ENCODE assay signal across 1 cellular context in the genomic region with DNA sequence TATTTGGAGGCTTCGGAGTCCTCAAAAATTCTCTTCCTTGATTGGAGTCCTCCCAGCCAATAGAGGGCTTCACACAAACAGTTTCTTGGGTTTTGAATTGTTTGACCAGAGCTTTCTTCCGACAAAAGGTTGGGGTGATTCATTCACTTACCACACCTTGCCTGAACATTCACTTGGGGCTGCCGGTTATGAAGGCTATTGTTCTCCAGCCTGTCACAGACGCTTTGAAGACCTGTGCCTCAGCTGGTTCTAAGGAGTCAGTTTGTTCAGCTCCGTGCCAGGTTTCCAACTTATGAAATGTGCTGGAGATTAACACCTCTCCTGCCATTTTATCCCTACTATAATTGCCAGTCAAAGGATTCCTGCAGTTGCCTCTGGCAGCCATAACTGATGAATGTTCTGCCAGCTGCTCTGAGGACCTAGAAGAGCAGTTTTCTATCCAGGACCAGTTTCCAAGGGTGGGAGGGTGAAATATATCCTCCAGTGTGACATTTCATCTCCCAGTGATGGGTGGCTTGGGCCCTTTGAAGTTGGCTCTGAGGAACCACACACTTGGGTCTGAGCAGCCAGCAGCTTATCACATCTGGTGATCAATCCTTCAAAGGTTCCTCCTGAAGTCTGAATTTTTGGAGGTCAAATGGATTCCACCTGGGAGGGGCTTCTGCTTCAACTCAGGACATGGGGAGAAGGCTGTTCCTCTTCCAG.
TF ChIP-seq lines count a peak whose summit lies in the region.

No MANE protein-coding gene starts in this region.

TF ChIP-seq in IMR-90, 13 proteins besides CTCF, POLR2A, EP300 and RAD21:
- TF ChIP-seq SMC3 (IDR thresholded peaks at IDR 0.05; ENCODE audit: low read depth, low read length) (no peak), NFE2L2 (IDR thresholded peaks at IDR 0.05; ENCODE audit: low read depth, low read length) (no peak), USF2 (IDR thresholded peaks at IDR 0.05; ENCODE audit: low read depth, low read length) (no peak), RFX5 (IDR thresholded peaks at IDR 0.05; ENCODE audit: low read depth, low read length) (no peak)
